12 cellular contexts compared by ENCODE assay signal in genomic region chr20:36865076-36865860, GRCh38. TPM values are rescaled to one million over a fixed set of nuclear protein-coding genes. Genes with fewer than 3 reads are reported as not detected.
DNase-seq lines count a peak whose midpoint lies in the region; ATAC-seq, FAIRE-seq and TF ChIP-seq lines count a peak whose summit lies in the region.
"Had no signal": no experiment of that assay in that cellular context is flagged by ENCODE, and none has a peak within 500 bp of the region (broad histone marks: within the 10 kb centered on the region; RNA-seq: fewer than 3 reads in every experiment).

No MANE protein-coding gene starts in this region.

- H3K9me3 Mint-ChIP-seq in activated T-cell treated with anti-CD3 and anti-CD28 coated beads, Interleukin-2, amount 50 U/mL, for 72 hours: no peaks in the 10 kb centered on the region
- H3K9me3 Mint-ChIP-seq in WTC11: no peaks in the 10 kb centered on the region

- in situ Hi-C loops in transverse colon (cut with MboI; ENCODE audit: low pct_ligation_motif_present in 1 of 4, low pct_unique_long_range_greater_than_20kb in 1 of 4, low sequenced_read_pairs in 3 of 4): no loop called here

- H3K27ac Mint-ChIP-seq in activated T-cell treated with anti-CD3 and anti-CD28 coated beads, Interleukin-2, amount 50 U/mL, for 72 hours: no peak overlapping the region
- H3K27ac Mint-ChIP-seq in WTC11: no peak overlapping the region

- intact Hi-C loops in transverse colon (cut with DNase I; ENCODE audit: low total_unique reads): no loop called here

- CTCF ChIA-PET in WTC11 (lab: Charles Lee): interaction anchor here (0.6 to 7.6 kb wide), 18 partner anchors 10 to 230 kb away, joined by 3 to 89 read pairs (median 7); partner anchors contain the start of gene DSN1

- H3K4me1 ChIP-seq in iPS-18a (ENCODE audit: control insufficient read depth, low read depth, low read length): peaks cover 18% of the 10 kb centered on the region
- H3K4me1 ChIP-seq in transverse colon: peaks cover 23 to 34% (median 29%) of the 10 kb centered on the region in 4 donors

- no peak for TF ChIP-seq EP300 in transverse colon (IDR thresholded peaks at IDR 0.05; ENCODE audit: low read depth)

- ATAC-seq in activated T-cell treated with anti-CD3 and anti-CD28 coated beads, Interleukin-2, amount 50 U/mL, for 72 hours (replicated peaks in 1 of 2): no peak
- ATAC-seq in WTC11: no peak

- TF ChIP-seq CTCF in WTC11 (IDR thresholded peaks at IDR 0.05) (no peak), transverse colon (IDR thresholded peaks at IDR 0.05) (no peak)

- no peaks in the 10 kb centered on the region for H3K36me3 Mint-ChIP-seq in activated T-cell treated with anti-CD3 and anti-CD28 coated beads, Interleukin-2, amount 50 U/mL, for 72 hours (ENCODE audit: insufficient read depth in 2 of 2)
- no peaks in the 10 kb centered on the region for H3K36me3 Mint-ChIP-seq in WTC11

- peaks cover 16% of the 10 kb centered on the region for H3K27me3 ChIP-seq in iPS-18a (ENCODE audit: control insufficient read depth, insufficient read depth, low read length)
- no peaks in the 10 kb centered on the region for H3K27me3 ChIP-seq in transverse colon

- WGBS in transverse colon (ENCODE audit: low coverage in 1 of 2), 2 donors: 84% methylated on average over 9 of the region's 9 CpGs; no CpG with 5 or more reads in 1 of the 2 donors

- H3K27me3 Mint-ChIP-seq in activated T-cell treated with anti-CD3 and anti-CD28 coated beads, Interleukin-2, amount 50 U/mL, for 72 hours (ENCODE audit: low read depth): peaks cover 22% of the 10 kb centered on the region
- peaks cover 18% of the 10 kb centered on the region for H3K27me3 Mint-ChIP-seq in WTC11 (ENCODE audit: low read depth)

- POLR2A ChIA-PET in WTC11 (lab: Charles Lee): no interaction called here

- no peaks in the 10 kb centered on the region for H3K9me3 ChIP-seq in iPS-18a (ENCODE audit: control insufficient read depth, low read depth, low read length)
- H3K9me3 ChIP-seq in transverse colon: no peaks in the 10 kb centered on the region

- DNase-seq in activated T-cell treated with anti-CD3 and anti-CD28 coated beads, Interleukin-2, amount 50 U/mL, for 72 hours: no peak
- no peak for DNase-seq in activated T-cell treated with anti-CD3 and anti-CD28 coated beads, Interleukin-2, amount 50 U/mL, for 1 hour
- DNase-seq in WTC11 (ENCODE audit: low spot score): no peak
- DNase-seq in transverse colon: no peak
- no peak for DNase-seq in DMS153 (lab: John Stamatoyannopoulos, UW)
- DNase-seq in HPDE6-E6E7 (ENCODE audit: extremely low spot score): no peak
- DNase-seq in urothelium cell line (ENCODE audit: low spot score): no peak
- DNase-seq: activated CD4-positive, alpha-beta T cell treated with anti-CD3 and anti-CD28 coated beads, Interleukin-2, amount 50 U/mL, for 4 hours; central memory CD4-positive, alpha-beta T cell; stimulated activated CD4-positive, alpha-beta T cell treated with anti-CD3 and anti-CD28 coated beads, Interleukin-4, amount 100 ng/mL, for 24 hours had no signal

- peak overlapping the region; percentile 46 to 88 for H3K4me3 Mint-ChIP-seq in activated T-cell treated with anti-CD3 and anti-CD28 coated beads, Interleukin-2, amount 50 U/mL, for 72 hours
- peak overlapping the region; percentile 70 for H3K4me3 Mint-ChIP-seq in WTC11

- TF ChIP-seq POLR2A in transverse colon (IDR thresholded peaks at IDR 0.05): no peak

- FAIRE-seq in urothelium cell line (lab: Jason Lieb, UNC): no peak
- FAIRE-seq: GM12892 had no signal

- H3K4me3 ChIP-seq in iPS-18a (ENCODE audit: low read length) (peak overlapping the region; percentile 57), transverse colon (no peak overlapping the region)

- no peak overlapping the region for H3K27ac ChIP-seq in iPS-18a (ENCODE audit: low read length)
- peak overlapping the region; percentile 80 to 92 (median 84) for H3K27ac ChIP-seq in transverse colon

- no peaks in the 10 kb centered on the region for H3K36me3 ChIP-seq in iPS-18a (ENCODE audit: control insufficient read depth, low read depth, low read length)
- no peaks in the 10 kb centered on the region for H3K36me3 ChIP-seq in transverse colon

- peaks cover 10% of the 10 kb centered on the region for H3K4me1 Mint-ChIP-seq in activated T-cell treated with anti-CD3 and anti-CD28 coated beads, Interleukin-2, amount 50 U/mL, for 72 hours (ENCODE audit: low read depth)
- peaks cover 28% of the 10 kb centered on the region for H3K4me1 Mint-ChIP-seq in WTC11

- no peak overlapping the region for H3K9ac ChIP-seq in iPS-18a (ENCODE audit: low read length)

TF ChIP-seq in WTC11, 78 proteins besides CTCF, POLR2A, EP300 and RAD21 (continues in another document):
- no peak for TF ChIP-seq CREM (CRISPR knock-in tag; IDR thresholded peaks at IDR 0.05)
- TF ChIP-seq RORB (CRISPR knock-in tag; IDR thresholded peaks at IDR 0.05): no peak
- no peak for TF ChIP-seq ESRRA (CRISPR knock-in tag; IDR thresholded peaks at IDR 0.05; ENCODE audit: borderline replicate concordance)
- no peak for TF ChIP-seq ZSCAN18 (CRISPR knock-in tag; IDR thresholded peaks at IDR 0.05)
- peak; percentile 82; the same call in 1 of the 2 replicates for TF ChIP-seq ZNF263 (CRISPR knock-in tag; IDR thresholded peaks at IDR 0.05; ENCODE audit: low read depth)
- TF ChIP-seq ELF4 (CRISPR knock-in tag; IDR thresholded peaks at IDR 0.05; ENCODE audit: low read depth): no peak
- TF ChIP-seq MYBL2 (CRISPR knock-in tag; IDR thresholded peaks at IDR 0.05): no peak
- TF ChIP-seq TEAD4 (CRISPR knock-in tag; IDR thresholded peaks at IDR 0.05): no peak
- peak; percentile 83; the same call in 1 of the 2 replicates for TF ChIP-seq ZNF512 (CRISPR knock-in tag; IDR thresholded peaks at IDR 0.05; ENCODE audit: borderline replicate concordance)
- TF ChIP-seq SP1 (CRISPR knock-in tag; conservative IDR thresholded peaks at IDR 0.05): no peak
- no peak for TF ChIP-seq ZNF138 (CRISPR knock-in tag; conservative IDR thresholded peaks at IDR 0.05)
- no peak for TF ChIP-seq CBFB (CRISPR knock-in tag; IDR thresholded peaks at IDR 0.05; ENCODE audit: low read depth)
- no peak for TF ChIP-seq AR (CRISPR knock-in tag; IDR thresholded peaks at IDR 0.05)
- no peak for TF ChIP-seq NR3C1 (CRISPR knock-in tag; conservative IDR thresholded peaks at IDR 0.05; ENCODE audit: low read depth)
- TF ChIP-seq TP53 (CRISPR knock-in tag; IDR thresholded peaks at IDR 0.05): no peak
- TF ChIP-seq NFATC4 (CRISPR knock-in tag; IDR thresholded peaks at IDR 0.05): no peak
- no peak for TF ChIP-seq GABPB1 (CRISPR knock-in tag; IDR thresholded peaks at IDR 0.05)
- no peak for TF ChIP-seq OVOL2 (CRISPR knock-in tag; IDR thresholded peaks at IDR 0.05; ENCODE audit: borderline replicate concordance)
- no peak for TF ChIP-seq FOXK1 (CRISPR knock-in tag; IDR thresholded peaks at IDR 0.05)
- peak; percentile 72 for TF ChIP-seq ZNF423 (CRISPR knock-in tag; IDR thresholded peaks at IDR 0.05)
- TF ChIP-seq KAT7 (CRISPR knock-in tag; IDR thresholded peaks at IDR 0.05; ENCODE audit: borderline replicate concordance): no peak
- TF ChIP-seq FOXJ3 (CRISPR knock-in tag; IDR thresholded peaks at IDR 0.05; ENCODE audit: borderline replicate concordance): no peak

RNA-seq across cellular contexts. Expression of gene TLDC2, which starts 10.7 kb away (rescaled TPM):
- total RNA-seq in activated T-cell treated with anti-CD3 and anti-CD28 coated beads, Interleukin-2, amount 50 U/mL, for 72 hours: not detected
- total RNA-seq in WTC11 (2021) (0.09 to 0.25 TPM (median 0.17 TPM) in 3 replicates), transverse colon (10 to 100 TPM; 22.9 to 26.1 (median 23.2) TPM)

Comparison
In these comparisons a context has a peak if more than half of its experiments do, and no peak if none do; other contexts are left out.
1. RNA of gene TLDC2, which starts 10.7 kb away (total RNA-seq): 22.9 to 26.1 TPM in transverse colon; 0.09 to 0.25 TPM in WTC11 and not detected in activated T-cell treated with anti-CD3 and anti-CD28 coated beads, Interleukin-2, amount 50 U/mL, for 72 hours; every median in the first group is over 10 times any median in the second.